Comparison of ENCODE assay signal across 8 cellular contexts in the genomic region with DNA sequence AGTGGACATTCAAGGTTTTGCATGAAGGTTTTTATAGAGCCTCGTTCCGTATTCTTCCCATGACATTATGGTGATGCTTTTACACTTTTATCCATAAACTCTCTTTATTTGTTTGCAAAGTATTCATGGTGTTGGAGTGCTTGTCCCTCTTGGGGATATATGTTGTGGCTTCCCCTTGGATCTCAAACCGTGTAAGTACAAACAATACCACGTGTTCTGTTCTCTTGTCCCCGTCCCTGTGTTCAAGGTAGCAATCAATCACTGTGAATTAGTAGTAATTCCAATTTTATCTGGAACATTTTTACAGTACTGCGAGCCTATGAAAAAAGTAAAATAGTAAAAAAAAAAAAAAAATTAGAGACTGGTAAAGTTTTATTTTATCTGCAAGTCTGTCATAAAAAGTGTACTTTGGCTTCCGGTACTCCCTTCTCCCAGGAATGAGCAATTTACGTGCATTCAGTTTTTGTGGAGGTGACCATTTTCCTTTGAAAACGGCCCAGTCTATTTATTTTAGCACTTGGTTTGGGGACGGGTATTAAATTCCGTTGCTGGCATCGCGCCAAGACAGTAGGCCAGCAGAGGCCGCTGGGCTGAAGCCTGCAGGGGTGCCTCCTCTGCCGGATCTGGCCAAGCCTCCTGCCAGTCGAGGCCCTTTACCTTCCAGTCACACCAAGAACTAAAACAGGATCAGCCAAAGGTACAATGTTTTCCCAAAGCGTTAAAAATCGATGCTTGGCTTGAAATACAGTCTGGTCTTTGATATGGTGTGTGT.
DNase-seq lines count a peak whose midpoint lies in the region; ATAC-seq and TF ChIP-seq lines count a peak whose summit lies in the region.

No MANE protein-coding gene starts in this region.

- no peaks in the 10 kb centered on the region for H3K9me3 Mint-ChIP-seq in activated CD4-positive, alpha-beta memory T cell treated with anti-CD3 and anti-CD28 coated beads for 36 hours
- H3K9me3 Mint-ChIP-seq in stimulated activated effector memory CD8-positive, alpha-beta T cell treated with anti-CD3 and anti-CD28 coated beads, Interleukin-12 subunit alpha, Interleukin-12 subunit beta, amount 100 ng/mL, for 72 hours = no peaks in the 10 kb centered on the region

- H3K27me3 ChIP-seq in mesenchymal stem cell (ENCODE audit: control insufficient read depth in 1 of 2, insufficient read depth in 1 of 2, low read length in 2 of 2) = peaks cover 0 to 5% of the 10 kb centered on the region in 2 experiments

- ATAC-seq in GM21360 (IDR thresholded peaks at IDR 0.05; ENCODE audit: unreplicated experiment) = peak; percentile 63
- no peak for ATAC-seq in stimulated activated effector memory CD8-positive, alpha-beta T cell treated with anti-CD3 and anti-CD28 coated beads, Interleukin-12 subunit alpha, Interleukin-12 subunit beta, amount 100 ng/mL, for 72 hours
- no peak for ATAC-seq in GM21723 (IDR thresholded peaks at IDR 0.05; ENCODE audit: unreplicated experiment)

- H3K4me1 ChIP-seq in mesenchymal stem cell (ENCODE audit: control insufficient read depth, insufficient read depth, low read depth, low read length) = no peaks in the 10 kb centered on the region

- POLR2A ChIA-PET in activated CD4-positive, alpha-beta memory T cell treated with anti-CD3 and anti-CD28 coated beads for 36 hours (lab: Charles Lee) = no interaction called here

- peaks cover 19% of the 10 kb centered on the region for H3K27me3 Mint-ChIP-seq in activated CD4-positive, alpha-beta memory T cell treated with anti-CD3 and anti-CD28 coated beads for 36 hours

- peaks cover 7% of the 10 kb centered on the region for H3K4me1 Mint-ChIP-seq in activated CD4-positive, alpha-beta memory T cell treated with anti-CD3 and anti-CD28 coated beads for 36 hours (ENCODE audit: low read depth)
- peaks cover 4% of the 10 kb centered on the region for H3K4me1 Mint-ChIP-seq in stimulated activated effector memory CD8-positive, alpha-beta T cell treated with anti-CD3 and anti-CD28 coated beads, Interleukin-12 subunit alpha, Interleukin-12 subunit beta, amount 100 ng/mL, for 72 hours

- no peak overlapping the region for H3K27ac Mint-ChIP-seq in activated CD4-positive, alpha-beta memory T cell treated with anti-CD3 and anti-CD28 coated beads for 36 hours
- H3K27ac Mint-ChIP-seq in stimulated activated effector memory CD8-positive, alpha-beta T cell treated with anti-CD3 and anti-CD28 coated beads, Interleukin-12 subunit alpha, Interleukin-12 subunit beta, amount 100 ng/mL, for 72 hours = no peak overlapping the region

- no peaks in the 10 kb centered on the region for H3K36me3 ChIP-seq in mesenchymal stem cell (ENCODE audit: control insufficient read depth in 1 of 2, insufficient read depth in 2 of 2, low read depth in 1 of 2, low read length in 2 of 2)

- intact Hi-C loops in activated CD4-positive, alpha-beta memory T cell treated with anti-CD3 and anti-CD28 coated beads for 36 hours (cut with micrococcal nuclease) = no loop called here

- peak; percentile 56 for TF ChIP-seq CTCF in epithelial cell of proximal tubule (conservative IDR thresholded peaks at IDR 0.05; ENCODE audit: low read depth, low read length)

- 27% methylated on average over 13 of the region's 18 CpGs for WGBS in mesenchymal stem cell

- H3K9ac ChIP-seq in mesenchymal stem cell (ENCODE audit: low read length) = peak overlapping the region; percentile 54

- H3K4me3 Mint-ChIP-seq in activated CD4-positive, alpha-beta memory T cell treated with anti-CD3 and anti-CD28 coated beads for 36 hours = peak overlapping the region; percentile 53
- H3K4me3 Mint-ChIP-seq in stimulated activated effector memory CD8-positive, alpha-beta T cell treated with anti-CD3 and anti-CD28 coated beads, Interleukin-12 subunit alpha, Interleukin-12 subunit beta, amount 100 ng/mL, for 72 hours = peak overlapping the region; percentile 42

- no peak overlapping the region for H2AK5ac ChIP-seq in mesenchymal stem cell (ENCODE audit: low read length, severe bottlenecking)

- no peaks in the 10 kb centered on the region for H3K9me3 ChIP-seq in mesenchymal stem cell (ENCODE audit: control insufficient read depth, low read length)

- H2BK12ac ChIP-seq in mesenchymal stem cell (ENCODE audit: low read length in 2 of 2) = no peak overlapping the region

- H3K79me1 ChIP-seq in mesenchymal stem cell (replicated peaks; ENCODE audit: low read length, poor library complexity, severe bottlenecking) = no peaks in the 10 kb centered on the region

- H3K14ac ChIP-seq in mesenchymal stem cell (ENCODE audit: low read length in 2 of 2) = no peak overlapping the region

- no peak overlapping the region for H2BK5ac ChIP-seq in mesenchymal stem cell (ENCODE audit: low read depth, low read length, poor library complexity, severe bottlenecking)

- peak overlapping the region; percentile 44 for H3K4me3 ChIP-seq in epithelial cell of proximal tubule (ENCODE audit: low read depth, low read length)
- peak overlapping the region in 1 of 2 experiments; percentile 64 for H3K4me3 ChIP-seq in mesenchymal stem cell (ENCODE audit: insufficient read depth in 1 of 2, low read depth in 1 of 2, low read length in 2 of 2)

- H4K8ac ChIP-seq in mesenchymal stem cell (ENCODE audit: low read length) = no peak overlapping the region

- H4K91ac ChIP-seq in mesenchymal stem cell (ENCODE audit: low read length) = no peak overlapping the region

- peak overlapping the region; percentile 92 for H3K4me2 ChIP-seq in mesenchymal stem cell (ENCODE audit: low read length, poor library complexity, severe bottlenecking)

- H3K18ac ChIP-seq in mesenchymal stem cell (ENCODE audit: low read depth in 1 of 2, low read length in 2 of 2) = peak overlapping the region in 1 of 2 experiments; percentile 35

- no peak overlapping the region for H3K4ac ChIP-seq in mesenchymal stem cell (ENCODE audit: low read depth in 1 of 2, low read length in 2 of 2)

- CTCF ChIA-PET in activated CD4-positive, alpha-beta memory T cell treated with anti-CD3 and anti-CD28 coated beads for 36 hours (lab: Charles Lee) = interaction anchor here (1.0 kb wide), 1 partner anchor 27 kb away, joined by 4 read pairs; no protein-coding TSS in a partner anchor

- H3K23ac ChIP-seq in mesenchymal stem cell (ENCODE audit: low read length in 2 of 2) = no peak overlapping the region

- H3K36me3 Mint-ChIP-seq in activated CD4-positive, alpha-beta memory T cell treated with anti-CD3 and anti-CD28 coated beads for 36 hours = no peaks in the 10 kb centered on the region
- H3K36me3 Mint-ChIP-seq in stimulated activated effector memory CD8-positive, alpha-beta T cell treated with anti-CD3 and anti-CD28 coated beads, Interleukin-12 subunit alpha, Interleukin-12 subunit beta, amount 100 ng/mL, for 72 hours = no peaks in the 10 kb centered on the region

- H2BK120ac ChIP-seq in mesenchymal stem cell (ENCODE audit: low read depth, low read length) = no peak overlapping the region

- H3K27ac ChIP-seq in mesenchymal stem cell (ENCODE audit: low read length, poor library complexity, severe bottlenecking) = no peak overlapping the region

- no peak overlapping the region for H2AFZ ChIP-seq in mesenchymal stem cell (ENCODE audit: low read depth, low read length)

- DNase-seq in AG20443 (ENCODE audit: low spot score) (peak; percentile 84), NCI-H446 treated with DMSO at 0.1 percent for 48 hours (lab: John Stamatoyannopoulos, UW) (peak; percentile 11), epithelial cell of proximal tubule (ENCODE audit: low read depth) (peak; percentile 7), mesenchymal stem cell (peak; percentile 79)
- peak; percentile 47 for DNase-seq in activated CD4-positive, alpha-beta memory T cell treated with anti-CD3 and anti-CD28 coated beads for 36 hours
- DNase-seq in stimulated activated effector memory CD8-positive, alpha-beta T cell treated with anti-CD3 and anti-CD28 coated beads, Interleukin-12 subunit alpha, Interleukin-12 subunit beta, amount 100 ng/mL, for 72 hours (ENCODE audit: low spot score in 2 of 2) = peak in 1 of 2 donors; percentile 56

- no peak overlapping the region for H2BK15ac ChIP-seq in mesenchymal stem cell (ENCODE audit: low read depth, poor library complexity, severe bottlenecking)
